ENCODE assay signal across 8 cellular contexts in the genomic region with DNA sequence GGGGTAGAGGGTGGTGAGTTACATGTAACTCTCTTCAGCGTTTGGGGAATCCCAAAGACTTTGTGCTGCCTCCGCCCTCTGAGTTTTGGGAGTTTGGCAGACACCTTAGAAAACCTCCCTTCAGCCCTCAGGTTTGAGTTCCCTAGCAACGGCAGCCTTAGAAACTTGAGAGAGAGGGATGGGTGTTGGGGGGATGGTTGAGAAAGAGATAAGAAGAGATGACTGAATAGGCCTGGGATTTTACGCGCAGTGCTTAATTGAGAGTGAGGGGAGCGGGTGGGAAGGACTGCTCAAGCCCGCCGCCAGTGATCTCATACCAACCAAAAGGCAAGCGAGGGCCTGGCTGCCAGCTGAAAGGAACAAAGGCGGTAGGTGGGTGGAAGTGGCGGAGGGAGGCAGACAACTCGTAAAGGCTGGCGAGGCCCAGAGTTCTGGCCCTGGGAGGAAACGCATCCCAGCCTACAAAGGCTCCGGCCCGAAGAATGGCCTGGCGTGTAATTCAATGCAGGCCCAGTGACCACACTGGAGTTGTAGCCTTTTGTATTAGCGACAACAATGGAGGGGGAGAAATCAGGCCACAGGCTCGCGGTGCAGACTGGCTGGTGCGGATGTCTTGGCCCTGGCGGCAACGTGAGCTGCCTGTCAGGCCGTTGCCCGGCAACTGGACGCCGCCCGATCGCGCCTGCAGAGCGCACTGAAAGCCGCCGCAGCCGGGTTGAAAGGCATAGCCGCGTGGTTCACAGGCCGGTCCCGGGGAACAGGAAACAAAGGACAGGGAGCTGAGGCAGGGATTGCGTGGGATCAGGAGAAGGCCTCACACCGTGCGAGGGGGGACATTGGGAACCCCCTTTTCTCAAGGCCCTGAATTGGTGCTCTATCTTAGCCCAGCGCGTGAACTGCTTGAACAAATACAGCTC. TPM values are rescaled to one million over a fixed set of nuclear protein-coding genes. Genes with fewer than 3 reads are reported as not detected.
DNase-seq lines count a peak whose midpoint lies in the region; ATAC-seq, FAIRE-seq and TF ChIP-seq lines count a peak whose summit lies in the region.

No MANE protein-coding gene starts in this region.

- H3K9me3 ChIP-seq in upper lobe of right lung, result no peaks in the 10 kb centered on the region

- H3K4me3 ChIP-seq in upper lobe of right lung, result no peak overlapping the region

- peak; percentile 10 for DNase-seq in activated CD4-positive, alpha-beta T cell treated with anti-CD3 and anti-CD28 coated beads for 1 hour
- DNase-seq in activated CD4-positive, alpha-beta T cell treated with anti-CD3 and anti-CD28 coated beads, Interleukin-2, amount 50 U/mL, for 4 hours, result no peak
- DNase-seq in NCI-H1417 (lab: John Stamatoyannopoulos, UW) (peak; percentile 53 to 91 (median 85)), frontal cortex (ENCODE audit: low spot score in 2 of 2) (peak; percentile 11 to 64), upper lobe of right lung (peak; percentile 85)
- DNase-seq in activated T-cell treated with anti-CD3 and anti-CD28 coated beads, Interleukin-2, amount 50 U/mL, for 24 hours, result peak; percentile 58

- intact Hi-C loops in upper lobe of right lung (cut with DNase I), result no loop called here

- H3K4me1 Mint-ChIP-seq in activated T-cell treated with anti-CD3 and anti-CD28 coated beads, Interleukin-2, amount 50 U/mL, for 24 hours (ENCODE audit: low read depth), result peaks cover 12% of the 10 kb centered on the region
- H3K4me1 Mint-ChIP-seq in nephron, result peaks cover 39% of the 10 kb centered on the region

- peak overlapping the region; percentile 8 for H3K4me3 Mint-ChIP-seq in activated T-cell treated with anti-CD3 and anti-CD28 coated beads, Interleukin-2, amount 50 U/mL, for 24 hours
- H3K4me3 Mint-ChIP-seq in nephron, result peak overlapping the region; percentile 66 to 73 (median 73)

- no peak overlapping the region for H3K27ac Mint-ChIP-seq in activated T-cell treated with anti-CD3 and anti-CD28 coated beads, Interleukin-2, amount 50 U/mL, for 24 hours
- H3K27ac Mint-ChIP-seq in nephron, result peak overlapping the region; percentile 92 to 98 (median 98)

- no peaks in the 10 kb centered on the region for H3K27me3 Mint-ChIP-seq in activated T-cell treated with anti-CD3 and anti-CD28 coated beads, Interleukin-2, amount 50 U/mL, for 24 hours
- peaks cover 4% of the 10 kb centered on the region for H3K27me3 Mint-ChIP-seq in nephron (ENCODE audit: low read depth)

- no peak for FAIRE-seq in frontal cortex (lab: Jason Lieb, UNC)

- no peaks in the 10 kb centered on the region for H3K9me3 Mint-ChIP-seq in activated T-cell treated with anti-CD3 and anti-CD28 coated beads, Interleukin-2, amount 50 U/mL, for 24 hours
- no peaks in the 10 kb centered on the region for H3K9me3 Mint-ChIP-seq in nephron

- peaks cover 16% of the 10 kb centered on the region for H3K4me1 ChIP-seq in upper lobe of right lung

- peaks cover 4% of the 10 kb centered on the region for H3K27me3 ChIP-seq in upper lobe of right lung

- no peaks in the 10 kb centered on the region for H3K36me3 Mint-ChIP-seq in activated T-cell treated with anti-CD3 and anti-CD28 coated beads, Interleukin-2, amount 50 U/mL, for 24 hours (ENCODE audit: low read depth)
- H3K36me3 Mint-ChIP-seq in nephron (ENCODE audit: low read depth), result no peaks in the 10 kb centered on the region

- ATAC-seq in upper lobe of right lung, result peak; percentile 90
- no peak for ATAC-seq in GM18858 (IDR thresholded peaks at IDR 0.05; ENCODE audit: unreplicated experiment)

- no peaks in the 10 kb centered on the region for H3K36me3 ChIP-seq in upper lobe of right lung

- TF ChIP-seq CTCF in nephron (IDR thresholded peaks at IDR 0.05; ENCODE audit: unreplicated experiment in 3 of 3) (no peak), upper lobe of right lung (IDR thresholded peaks at IDR 0.05) (no peak)

- H3K27ac ChIP-seq in upper lobe of right lung, result no peak overlapping the region

RNA-seq across cellular contexts. Expression of a gene that starts 39.9 kb away (rescaled TPM):
- total RNA-seq in frontal cortex (54.6 TPM), upper lobe of right lung (55.3 TPM)

Comparison
In these comparisons a context has a peak if more than half of its experiments do, and no peak if none do; other contexts are left out.
1. DNase-seq: peak in activated CD4-positive, alpha-beta T cell treated with anti-CD3 and anti-CD28 coated beads for 1 hour (single experiment), NCI-H1417 (3 of 3), activated T-cell treated with anti-CD3 and anti-CD28 coated beads, Interleukin-2, amount 50 U/mL, for 24 hours (single experiment), frontal cortex (2 of 2) and upper lobe of right lung (single experiment); none in activated CD4-positive, alpha-beta T cell treated with anti-CD3 and anti-CD28 coated beads, Interleukin-2, amount 50 U/mL, for 4 hours (0 of 2).